ENCODE assay signal across 8 cellular contexts in the genomic region with DNA sequence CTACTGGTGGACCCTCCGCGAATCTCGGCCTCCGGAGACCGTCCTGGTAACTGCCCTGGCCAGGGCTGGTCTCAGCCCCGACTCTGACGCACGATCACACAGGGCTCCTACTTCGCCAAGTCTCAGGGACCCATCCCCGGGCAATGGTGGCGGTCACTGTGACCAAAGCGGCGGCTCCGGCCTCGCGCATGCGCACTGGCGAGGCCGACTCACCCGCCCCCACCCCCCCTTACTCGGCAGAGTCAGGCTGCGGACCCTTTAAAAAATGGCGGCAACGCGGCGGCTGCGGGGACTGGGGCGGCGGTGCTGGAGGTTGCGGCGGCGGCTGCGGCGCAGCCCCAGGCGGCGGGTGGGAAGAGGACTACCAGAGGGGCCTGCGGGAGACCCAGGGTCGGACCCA.
A peak's percentile ranks its signal among the peaks of the same experiment; 100 is the strongest.
DNase-seq lines count a peak whose midpoint lies in the region; ATAC-seq and TF ChIP-seq lines count a peak whose summit lies in the region.
"Not testable (repeated sequence)": the region's sequence is repeated elsewhere in the genome, so short reads cannot be mapped to it uniquely, and the experiment has no call there.

No MANE protein-coding gene starts in this region.

- H3K36me3 Mint-ChIP-seq in CD14-positive monocyte = not testable (repeated sequence)

- TF ChIP-seq EP300 in SK-N-SH (IDR thresholded peaks at IDR 0.05; ENCODE audit: borderline replicate concordance in 1 of 2, low read depth in 1 of 2, low read length in 1 of 2) = not testable (repeated sequence)

- not testable (repeated sequence) for H3K27ac ChIP-seq in SK-N-SH (ENCODE audit: low read depth in 2 of 2, low read length in 1 of 2); esophagus squamous epithelium

- peak overlapping the region; percentile 32; a peak in 2 of 4 replicates for H3K4me3 ChIP-seq in SK-N-SH (ENCODE audit: low read depth in 2 of 2, low read length in 1 of 2)
- peak overlapping the region in 3 of 4 donors; percentile 24 to 45 (median 29) for H3K4me3 ChIP-seq in esophagus squamous epithelium

- H3K4me1 ChIP-seq in SK-N-SH (ENCODE audit: control insufficient read depth in 1 of 2, insufficient read depth in 2 of 2, low read depth in 1 of 2, low read length in 1 of 2); esophagus squamous epithelium: not testable (repeated sequence)

- POLR2A ChIA-PET in SK-N-SH (lab: Yijun Ruan, JAX) = not testable (repeated sequence)

- not testable (repeated sequence) for H3K79me2 ChIP-seq in SK-N-SH (ENCODE audit: insufficient read depth)

- H3K9ac ChIP-seq in SK-N-SH = not testable (repeated sequence)

- not testable (repeated sequence) for H3F3A ChIP-seq in SK-N-SH (replicated peaks; ENCODE audit: insufficient read depth)

- intact Hi-C loops in CD14-positive monocyte (cut with micrococcal nuclease); esophagus squamous epithelium (cut with DNase I); left colon (cut with DNase I, micrococcal nuclease): not testable (repeated sequence)

- H3K4me2 ChIP-seq in SK-N-SH = not testable (repeated sequence)

- not testable (repeated sequence) for H4K20me1 ChIP-seq in SK-N-SH (ENCODE audit: insufficient read depth)

- not testable (repeated sequence) for TF ChIP-seq RAD21 in SK-N-SH (IDR thresholded peaks at IDR 0.05; ENCODE audit: low read length)

- peaks cover 14 to 48% (median 35%) of the 10 kb centered on the region in 7 donors for H3K9me3 Mint-ChIP-seq in CD14-positive monocyte

- H3K27me3 ChIP-seq in SK-N-SH (ENCODE audit: insufficient read depth); esophagus squamous epithelium: not testable (repeated sequence)

- not testable (repeated sequence) for H3K9me2 ChIP-seq in SK-N-SH

- not testable (repeated sequence) for TF ChIP-seq CTCF in CD14-positive monocyte (IDR thresholded peaks at IDR 0.05); SK-N-SH (IDR thresholded peaks at IDR 0.05); esophagus squamous epithelium (IDR thresholded peaks at IDR 0.05)

- DNase-seq in CD14-positive monocyte (ENCODE audit: low spot score) = peak; percentile 62
- DNase-seq in NCI-H146 (lab: John Stamatoyannopoulos, UW) = peak; percentile 16
- DNase-seq in SK-N-SH; esophagus squamous epithelium (lab: John Stamatoyannopoulos, UW): not testable (repeated sequence)
- DNase-seq in activated T-cell treated with anti-CD3 and anti-CD28 coated beads, Interleukin-2, amount 50 U/mL, for 1 hour = peak; percentile 43
- DNase-seq in astrocyte of the hippocampus (ENCODE audit: low read depth, low spot score) = peak; percentile 42
- DNase-seq in left colon = peak; percentile 45 to 53
- DNase-seq in stimulated activated CD4-positive, alpha-beta T cell treated with anti-CD3 and anti-CD28 coated beads, TNF-alpha, amount 100 ng/mL, for 48 hours (ENCODE audit: low read depth in 3 of 3) = peak in 2 of 3 donors; percentile 3 to 6

- not testable (repeated sequence) for H3K36me3 ChIP-seq in SK-N-SH (replicated peaks in 1 of 2; ENCODE audit: control insufficient read depth in 1 of 2, insufficient read depth in 2 of 2, low read length in 1 of 2); esophagus squamous epithelium

- TF ChIP-seq POLR2A in esophagus squamous epithelium (IDR thresholded peaks at IDR 0.05) = not testable (repeated sequence)

- not testable (repeated sequence) for H2AFZ ChIP-seq in SK-N-SH (ENCODE audit: low read depth)

- not testable (repeated sequence) for H3K4me1 Mint-ChIP-seq in CD14-positive monocyte

- H3K27me3 Mint-ChIP-seq in CD14-positive monocyte (ENCODE audit: low read depth in 3 of 3) = not testable (repeated sequence)

- H3K27ac Mint-ChIP-seq in CD14-positive monocyte = not testable (repeated sequence)

- not testable (repeated sequence) for ATAC-seq in left colon

- 80% methylated on average over 4 of the region's 38 CpGs for WGBS in SK-N-SH (ENCODE audit: low lambda C conversion rate)
- WGBS in esophagus squamous epithelium, 2 donors = 48 to 55% methylated on average over 2 of the region's 38 CpGs

- H3K9me3 ChIP-seq in SK-N-SH, esophagus squamous epithelium: not testable (repeated sequence)

- CTCF ChIA-PET in SK-N-SH (lab: Yijun Ruan, JAX) = not testable (repeated sequence)

- not testable (repeated sequence) for H3K4me3 Mint-ChIP-seq in CD14-positive monocyte

TF ChIP-seq in SK-N-SH, 30 proteins besides CTCF, POLR2A, EP300 and RAD21:
- peak; percentile 45 for TF ChIP-seq NRF1 (IDR thresholded peaks at IDR 0.05; ENCODE audit: low read depth, low read length)
